Comparison of ENCODE assay signal across 8 cellular contexts in the genomic region with DNA sequence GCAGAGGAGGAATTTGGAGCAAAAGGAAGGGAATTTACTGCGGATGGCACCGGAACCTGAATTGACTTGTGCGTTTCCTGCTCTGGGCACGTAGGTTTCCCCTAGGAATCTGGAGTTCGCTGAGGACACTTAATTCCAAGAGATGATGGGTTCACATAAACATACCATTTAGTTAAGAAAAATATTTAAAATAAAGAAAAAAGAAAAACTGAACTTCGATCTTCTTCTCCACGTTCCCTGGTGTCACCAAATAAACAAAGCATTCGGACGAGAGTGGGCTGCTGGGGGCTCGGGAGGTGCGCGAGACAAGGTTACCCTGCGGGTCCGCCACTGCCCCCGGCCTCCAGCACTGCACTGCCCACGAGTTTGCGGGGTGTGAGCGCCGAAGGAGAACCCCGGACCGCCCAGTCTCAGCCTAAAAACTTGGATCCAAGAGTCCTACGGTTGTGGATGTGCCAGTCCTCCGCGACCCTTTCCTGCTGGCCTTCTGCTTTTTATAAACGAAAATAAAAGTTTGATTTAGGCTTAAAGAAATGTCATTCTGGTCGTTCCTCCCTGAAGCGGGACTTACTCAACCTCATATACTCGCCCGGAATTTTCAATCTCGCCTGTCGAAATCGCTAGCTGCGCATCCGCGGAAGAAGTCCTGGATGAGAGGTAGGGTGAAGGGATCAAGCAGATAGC. TPM values are rescaled to one million over a fixed set of nuclear protein-coding genes. Genes with fewer than 3 reads are reported as not detected.
DNase-seq lines count a peak whose midpoint lies in the region; ATAC-seq and TF ChIP-seq lines count a peak whose summit lies in the region.

No MANE protein-coding gene starts in this region.

- peaks cover 1 to 3% of the 10 kb centered on the region in 2 donors for H3K36me3 Mint-ChIP-seq in activated T-cell treated with anti-CD3 and anti-CD28 coated beads, Interleukin-2, amount 50 U/mL, for 72 hours (ENCODE audit: insufficient read depth in 2 of 2)

- H3K36me3 ChIP-seq in SK-N-SH (replicated peaks in 1 of 2; ENCODE audit: control insufficient read depth in 1 of 2, insufficient read depth in 2 of 2, low read length in 1 of 2), result no peaks in the 10 kb centered on the region

- peaks cover 16% of the 10 kb centered on the region for H3F3A ChIP-seq in SK-N-SH (replicated peaks; ENCODE audit: insufficient read depth)

- no peaks in the 10 kb centered on the region for H3K9me2 ChIP-seq in SK-N-SH

- no peak for TF ChIP-seq RAD21 in SK-N-SH (IDR thresholded peaks at IDR 0.05; ENCODE audit: low read length)

- peak overlapping the region; percentile 26 to 39; a peak in 2 of 4 replicates for H3K27ac ChIP-seq in SK-N-SH (ENCODE audit: low read depth in 2 of 2, low read length in 1 of 2)
- peak overlapping the region; percentile 14 for H3K27ac ChIP-seq in foreskin keratinocyte

- H3K27me3 ChIP-seq in SK-N-SH (ENCODE audit: insufficient read depth), result no peaks in the 10 kb centered on the region
- peaks cover 2% of the 10 kb centered on the region for H3K27me3 ChIP-seq in foreskin keratinocyte

- no peaks in the 10 kb centered on the region for H4K20me1 ChIP-seq in SK-N-SH (ENCODE audit: insufficient read depth)

- H2AFZ ChIP-seq in SK-N-SH (ENCODE audit: low read depth), result peak overlapping the region; percentile 85

- POLR2A ChIA-PET in SK-N-SH (lab: Yijun Ruan, JAX), result interaction anchor here (0.6 to 3.4 kb wide), 9 partner anchors 24 to 734 kb away, joined by 3 to 26 read pairs (median 5); partner anchors contain the start of genes MLLT10 and SKIDA1

- no peaks in the 10 kb centered on the region for H3K9me3 Mint-ChIP-seq in activated T-cell treated with anti-CD3 and anti-CD28 coated beads, Interleukin-2, amount 50 U/mL, for 72 hours

- intact Hi-C loops in sciatic nerve (cut with DNase I), result loop anchor here (10.0 kb wide), 1 partner anchor 240 kb away; no protein-coding TSS in a partner anchor

- H3K4me2 ChIP-seq in SK-N-SH, result peak overlapping the region; percentile 96

- H3K4me1 Mint-ChIP-seq in activated T-cell treated with anti-CD3 and anti-CD28 coated beads, Interleukin-2, amount 50 U/mL, for 72 hours (ENCODE audit: low read depth), result peaks cover 25% of the 10 kb centered on the region

- 0 out of 2 replicates have a peak, but pooled peaks cover 3% of the 10 kb centered on the region for H3K79me2 ChIP-seq in SK-N-SH (ENCODE audit: insufficient read depth)

- H3K27me3 Mint-ChIP-seq in activated T-cell treated with anti-CD3 and anti-CD28 coated beads, Interleukin-2, amount 50 U/mL, for 72 hours (ENCODE audit: low read depth), result peaks cover 64% of the 10 kb centered on the region

- ATAC-seq in activated T-cell treated with anti-CD3 and anti-CD28 coated beads, Interleukin-2, amount 50 U/mL, for 72 hours (replicated peaks in 1 of 2), result peak in 1 of 2 donors; percentile 3
- ATAC-seq in foreskin keratinocyte (peak; percentile 1), sciatic nerve (peak; percentile 6), GM19395 (IDR thresholded peaks at IDR 0.05; ENCODE audit: unreplicated experiment) (no peak)

- peaks cover 0 to 7% of the 10 kb centered on the region in 2 experiments; a peak in 2 of 4 replicates for H3K4me1 ChIP-seq in SK-N-SH (ENCODE audit: control insufficient read depth in 1 of 2, insufficient read depth in 2 of 2, low read depth in 1 of 2, low read length in 1 of 2)
- no peaks in the 10 kb centered on the region for H3K4me1 ChIP-seq in foreskin keratinocyte

- H3K4me3 ChIP-seq in SK-N-SH (ENCODE audit: low read depth in 2 of 2, low read length in 1 of 2), result peak overlapping the region; percentile 92

- 9% methylated on average over 34 of the region's 35 CpGs for WGBS in SK-N-SH (ENCODE audit: low lambda C conversion rate)

- no peaks in the 10 kb centered on the region for H3K9me3 ChIP-seq in SK-N-SH

- no peak for TF ChIP-seq EP300 in SK-N-SH (IDR thresholded peaks at IDR 0.05; ENCODE audit: borderline replicate concordance in 1 of 2, low read depth in 1 of 2, low read length in 1 of 2)

- DNase-seq in activated T-cell treated with anti-CD3 and anti-CD28 coated beads, Interleukin-2, amount 50 U/mL, for 72 hours, result no peak
- DNase-seq in activated T-cell treated with anti-CD3 and anti-CD28 coated beads, Interleukin-2, amount 50 U/mL, for 1 hour, result no peak
- DNase-seq in SK-N-SH (peak; percentile 67), foreskin keratinocyte (peak; percentile 19 to 64), sciatic nerve (ENCODE audit: low spot score) (no peak), occipital lobe (lab: John Stamatoyannopoulos, UW) (no peak)
- DNase-seq in effector CD8-positive, alpha-beta T cell (lab: John Stamatoyannopoulos, UW), result no peak

- TF ChIP-seq CTCF in SK-N-SH (IDR thresholded peaks at IDR 0.05), result no peak; the same call in 1 of the 2 replicates
- TF ChIP-seq CTCF in foreskin keratinocyte (conservative IDR thresholded peaks at IDR 0.05), result peak; percentile 35

- H3K27ac Mint-ChIP-seq in activated T-cell treated with anti-CD3 and anti-CD28 coated beads, Interleukin-2, amount 50 U/mL, for 72 hours, result no peak overlapping the region

- peak overlapping the region; percentile 88 to 97 for H3K4me3 Mint-ChIP-seq in activated T-cell treated with anti-CD3 and anti-CD28 coated beads, Interleukin-2, amount 50 U/mL, for 72 hours

- peak overlapping the region; percentile 86 for H3K9ac ChIP-seq in SK-N-SH

- CTCF ChIA-PET in SK-N-SH (lab: Yijun Ruan, JAX), result interaction anchor here (0.6 to 4.1 kb wide), 36 partner anchors 8 to 1494 kb away, joined by 3 to 101 read pairs (median 6); partner anchors contain the start of genes DNAJC1, MLLT10 and SKIDA1

TF ChIP-seq in SK-N-SH, 30 proteins besides CTCF, POLR2A, EP300 and RAD21:
- TF ChIP-seq USF2 (IDR thresholded peaks at IDR 0.05; ENCODE audit: borderline replicate concordance, low read depth, low read length) (no peak), YY1 (IDR thresholded peaks at IDR 0.05; ENCODE audit: low read depth) (0 out of 2 replicates have a peak, but pooled peaks have one; percentile 4), POLR2AphosphoS5 (IDR thresholded peaks at IDR 0.05; ENCODE audit: low read depth, low read length) (no peak)

RNA-seq across cellular contexts. Expression of gene SKIDA1, which starts 30.3 kb away (rescaled TPM):
- total RNA-seq in activated T-cell treated with anti-CD3 and anti-CD28 coated beads, Interleukin-2, amount 50 U/mL, for 72 hours, result under 1 TPM; 0.23 to 0.41 TPM
- 0.38 and 0.47 TPM in 2 replicates for polyA plus RNA-seq in SK-N-SH (2012; rRNA removed)
- 0.29 and 0.42 TPM in 2 replicates for polyA plus RNA-seq in SK-N-SH (2012; cell fraction: cytosol; rRNA removed)
- 1.1 and 1.8 TPM in 2 replicates for polyA plus RNA-seq in SK-N-SH (2012; cell fraction: nucleus; rRNA removed)
- total RNA-seq in foreskin keratinocyte, result 0.32 and 0.51 TPM in 2 replicates
- 0.04 and 0.13 TPM in 2 replicates for polyA plus RNA-seq in foreskin keratinocyte
- 3.1 TPM for total RNA-seq in sciatic nerve
- total RNA-seq in occipital lobe, result 9.4 TPM

RNA-seq across cellular contexts. Expression of gene MLLT10, which starts 38.9 kb away (rescaled TPM):
- 10 to 100 TPM; 45.4 to 46.0 TPM for total RNA-seq in activated T-cell treated with anti-CD3 and anti-CD28 coated beads, Interleukin-2, amount 50 U/mL, for 72 hours
- polyA plus RNA-seq in SK-N-SH (2012; rRNA removed), result 23.9 and 26.0 TPM in 2 replicates
- 21.8 and 23.5 TPM in 2 replicates for polyA plus RNA-seq in SK-N-SH (2012; cell fraction: cytosol; rRNA removed)
- polyA plus RNA-seq in SK-N-SH (2012; cell fraction: nucleus; rRNA removed), result 44.7 and 64.0 TPM in 2 replicates
- 32.6 and 35.2 TPM in 2 replicates for total RNA-seq in foreskin keratinocyte
- polyA plus RNA-seq in foreskin keratinocyte, result 10.6 and 13.1 TPM in 2 replicates
- 68.1 TPM for total RNA-seq in sciatic nerve
- total RNA-seq in occipital lobe, result 54.7 TPM

Comparison
In these comparisons a context has a peak if more than half of its experiments do, and no peak if none do; other contexts are left out.
1. DNase-seq: peak in SK-N-SH (single experiment) and foreskin keratinocyte (2 of 2); none in activated T-cell treated with anti-CD3 and anti-CD28 coated beads, Interleukin-2, amount 50 U/mL, for 72 hours (0 of 2), activated T-cell treated with anti-CD3 and anti-CD28 coated beads, Interleukin-2, amount 50 U/mL, for 1 hour (single experiment), sciatic nerve (single experiment), occipital lobe (single experiment) and effector CD8-positive, alpha-beta T cell (single experiment).